In the genomic region with DNA sequence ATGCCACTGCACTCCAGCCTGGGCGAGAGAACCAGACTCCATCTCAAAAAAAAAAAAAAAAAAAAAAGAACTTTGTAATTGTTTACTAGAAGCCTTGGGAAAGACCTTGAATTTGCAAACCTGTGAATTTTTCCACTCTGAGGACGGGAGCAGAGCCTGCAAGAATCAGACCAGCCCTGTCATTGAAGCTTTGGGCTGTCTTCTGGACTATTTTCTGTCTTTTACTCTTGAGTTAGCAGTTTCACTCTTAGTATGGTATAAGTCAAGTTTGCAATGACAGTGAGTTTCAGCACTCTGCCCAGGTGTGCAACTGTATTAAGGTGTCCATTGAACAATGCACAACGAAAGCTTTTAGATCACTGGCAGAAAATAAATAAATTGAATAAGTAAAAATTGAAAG, we compare ENCODE assay signal across 13 cellular contexts.
A peak's percentile ranks its signal among the peaks of the same experiment; 100 is the strongest.
DNase-seq lines count a peak whose midpoint lies in the region; ATAC-seq lines count a peak whose summit lies in the region.
"Had no signal": no experiment of that assay in that cellular context is flagged by ENCODE, and none has a peak within 500 bp of the region (broad histone marks: within the 10 kb centered on the region; RNA-seq: fewer than 3 reads in every experiment).

No MANE protein-coding gene starts in this region.

- intact Hi-C loops in activated naive CD4-positive, alpha-beta T cell treated with anti-CD3 and anti-CD28 coated beads for 36 hours (cut with micrococcal nuclease): no loop called here
- intact Hi-C loops in activated T-helper 2 cell treated with anti-CD3 and anti-CD28 coated beads, Interferon-gamma antibody, Interleukin-2, Interleukin-4, amounts not matched to agents 10 μg/mL and 5 μg/mL and 100 μg/mL, durations not matched to agents 14 hours and 24 hours and 36 hours (cut with micrococcal nuclease): loop anchor here (2.0 kb wide), 1 partner anchor 33 kb away; no protein-coding TSS in a partner anchor
- intact Hi-C loops in Right ventricle myocardium superior (cut with DNase I): no loop called here

- H3K27me3 Mint-ChIP-seq in activated naive CD4-positive, alpha-beta T cell treated with anti-CD3 and anti-CD28 coated beads for 36 hours (ENCODE audit: low read depth): no peaks in the 10 kb centered on the region
- peaks cover 54% of the 10 kb centered on the region for H3K27me3 Mint-ChIP-seq in activated T-helper 2 cell treated with anti-CD3 and anti-CD28 coated beads, Interferon-gamma antibody, Interleukin-2, Interleukin-4, amounts not matched to agents 10 μg/mL and 5 μg/mL and 100 μg/mL, durations not matched to agents 14 hours and 24 hours and 36 hours (ENCODE audit: low read depth)
- H3K27me3 Mint-ChIP-seq: progenitor cell of endocrine pancreas had no signal

- peaks cover 32% of the 10 kb centered on the region for H3K4me1 Mint-ChIP-seq in activated naive CD4-positive, alpha-beta T cell treated with anti-CD3 and anti-CD28 coated beads for 36 hours (ENCODE audit: low read depth)
- H3K4me1 Mint-ChIP-seq in activated T-helper 2 cell treated with anti-CD3 and anti-CD28 coated beads, Interferon-gamma antibody, Interleukin-2, Interleukin-4, amounts not matched to agents 10 μg/mL and 5 μg/mL and 100 μg/mL, durations not matched to agents 14 hours and 24 hours and 36 hours (ENCODE audit: low read depth): peaks cover 21% of the 10 kb centered on the region

- H3K27ac Mint-ChIP-seq in activated naive CD4-positive, alpha-beta T cell treated with anti-CD3 and anti-CD28 coated beads for 36 hours: no peak overlapping the region
- no peak overlapping the region for H3K27ac Mint-ChIP-seq in activated T-helper 2 cell treated with anti-CD3 and anti-CD28 coated beads, Interferon-gamma antibody, Interleukin-2, Interleukin-4, amounts not matched to agents 10 μg/mL and 5 μg/mL and 100 μg/mL, durations not matched to agents 14 hours and 24 hours and 36 hours
- H3K27ac Mint-ChIP-seq: HFFc6, progenitor cell of endocrine pancreas had no signal

- H3K9me3 Mint-ChIP-seq in activated naive CD4-positive, alpha-beta T cell treated with anti-CD3 and anti-CD28 coated beads for 36 hours: no peaks in the 10 kb centered on the region
- H3K9me3 Mint-ChIP-seq in activated T-helper 2 cell treated with anti-CD3 and anti-CD28 coated beads, Interferon-gamma antibody, Interleukin-2, Interleukin-4, amounts not matched to agents 10 μg/mL and 5 μg/mL and 100 μg/mL, durations not matched to agents 14 hours and 24 hours and 36 hours: no peaks in the 10 kb centered on the region
- H3K9me3 Mint-ChIP-seq: HFFc6 had no signal

- H3K4me3 Mint-ChIP-seq in activated naive CD4-positive, alpha-beta T cell treated with anti-CD3 and anti-CD28 coated beads for 36 hours: no peak overlapping the region
- no peak overlapping the region for H3K4me3 Mint-ChIP-seq in activated T-helper 2 cell treated with anti-CD3 and anti-CD28 coated beads, Interferon-gamma antibody, Interleukin-2, Interleukin-4, amounts not matched to agents 10 μg/mL and 5 μg/mL and 100 μg/mL, durations not matched to agents 14 hours and 24 hours and 36 hours (ENCODE audit: low read depth)
- H3K4me3 Mint-ChIP-seq: HFFc6 had no signal

- CTCF ChIA-PET in activated naive CD4-positive, alpha-beta T cell treated with anti-CD3 and anti-CD28 coated beads for 36 hours (lab: Charles Lee): interaction anchor here (0.6 to 1.2 kb wide), 2 partner anchors 8 to 145 kb away, joined by 5 to 7 read pairs; no protein-coding TSS in a partner anchor

- ATAC-seq in HG02571 (IDR thresholded peaks at IDR 0.05; ENCODE audit: unreplicated experiment) (peak; percentile 87), HG03342 (IDR thresholded peaks at IDR 0.05; ENCODE audit: unreplicated experiment) (peak; percentile 79), Right ventricle myocardium superior (ENCODE audit: poor library complexity) (no peak)
- ATAC-seq: gastroesophageal sphincter had no signal

- DNase-seq in activated naive CD4-positive, alpha-beta T cell treated with anti-CD3 and anti-CD28 coated beads for 36 hours: peak; percentile 39
- no peak for DNase-seq in activated naive CD4-positive, alpha-beta T cell treated with Interleukin-2 at 50 U/mL for 16 hours
- DNase-seq in NCI-H2029 (lab: John Stamatoyannopoulos, UW) (no peak), Right ventricle myocardium superior (no peak)
- DNase-seq in activated T-helper 2 cell treated with anti-CD3 and anti-CD28 coated beads, Interferon-gamma antibody, Interleukin-2, Interleukin-4, amounts not matched to agents 10 μg/mL and 5 μg/mL and 100 μg/mL, durations not matched to agents 14 hours and 24 hours and 36 hours (ENCODE audit: low spot score): no peak
- DNase-seq in stimulated activated CD4-positive, alpha-beta T cell treated with anti-CD3 and anti-CD28 coated beads, Interleukin-4, amount 100 ng/mL, for 1 hour: no peak
- DNase-seq: activated effector memory CD4-positive, alpha-beta T cell treated with Interleukin-2 at 50 U/mL for 16 hours; HFFc6; NCI-H1105 treated with DMSO at 0.1 percent for 48 hours had no signal

- no peaks in the 10 kb centered on the region for H3K36me3 Mint-ChIP-seq in activated naive CD4-positive, alpha-beta T cell treated with anti-CD3 and anti-CD28 coated beads for 36 hours (ENCODE audit: low read depth)
- H3K36me3 Mint-ChIP-seq in activated T-helper 2 cell treated with anti-CD3 and anti-CD28 coated beads, Interferon-gamma antibody, Interleukin-2, Interleukin-4, amounts not matched to agents 10 μg/mL and 5 μg/mL and 100 μg/mL, durations not matched to agents 14 hours and 24 hours and 36 hours (ENCODE audit: low read depth): no peaks in the 10 kb centered on the region
